ENCODE assay signal across 9 cellular contexts in genomic region chr4:153518637-153519384, GRCh38. TPM values are rescaled to one million over a fixed set of nuclear protein-coding genes. Genes with fewer than 3 reads are reported as not detected.
DNase-seq lines count a peak whose midpoint lies in the region; ATAC-seq and TF ChIP-seq lines count a peak whose summit lies in the region.
"Had no signal": no experiment of that assay in that cellular context is flagged by ENCODE, and none has a peak within 500 bp of the region (broad histone marks: within the 10 kb centered on the region; RNA-seq: fewer than 3 reads in every experiment).

No MANE protein-coding gene starts in this region.

- no peaks in the 10 kb centered on the region for H3K9me3 Mint-ChIP-seq in activated CD4-positive, alpha-beta T cell treated with anti-CD3 and anti-CD28 coated beads, Interleukin-2, amount 10 ng/mL, durations not matched to agents 24 days and 14 days
- no peaks in the 10 kb centered on the region for H3K9me3 Mint-ChIP-seq in activated naive CD8-positive, alpha-beta T cell treated with anti-CD3 and anti-CD28 coated beads for 36 hours

- peak overlapping the region; percentile 79 for H3K27ac Mint-ChIP-seq in activated CD4-positive, alpha-beta T cell treated with anti-CD3 and anti-CD28 coated beads, Interleukin-2, amount 10 ng/mL, durations not matched to agents 24 days and 14 days
- peak overlapping the region; percentile 85 for H3K27ac Mint-ChIP-seq in activated naive CD8-positive, alpha-beta T cell treated with anti-CD3 and anti-CD28 coated beads for 36 hours

- H3K27me3 Mint-ChIP-seq in activated CD4-positive, alpha-beta T cell treated with anti-CD3 and anti-CD28 coated beads, Interleukin-2, amount 10 ng/mL, durations not matched to agents 24 days and 14 days: no peaks in the 10 kb centered on the region
- no peaks in the 10 kb centered on the region for H3K27me3 Mint-ChIP-seq in activated naive CD8-positive, alpha-beta T cell treated with anti-CD3 and anti-CD28 coated beads for 36 hours

- WGBS in testis, 2 donors: 57 to 72% methylated on average over 9 of the region's 9 CpGs

- peaks cover 66% of the 10 kb centered on the region for H3K4me1 Mint-ChIP-seq in activated CD4-positive, alpha-beta T cell treated with anti-CD3 and anti-CD28 coated beads, Interleukin-2, amount 10 ng/mL, durations not matched to agents 24 days and 14 days
- peaks cover 76% of the 10 kb centered on the region for H3K4me1 Mint-ChIP-seq in activated naive CD8-positive, alpha-beta T cell treated with anti-CD3 and anti-CD28 coated beads for 36 hours

- ATAC-seq in left lobe of liver: peak; percentile 78
- no peak for ATAC-seq in HG02623 (IDR thresholded peaks at IDR 0.05; ENCODE audit: unreplicated experiment)
- ATAC-seq in HG02970 (IDR thresholded peaks at IDR 0.05; ENCODE audit: low FRiP score, unreplicated experiment): no peak
- ATAC-seq: HCT116 had no signal

- peak overlapping the region; percentile 28 to 74 for H3K27ac ChIP-seq in testis

- H3K4me3 ChIP-seq in testis: no peak overlapping the region

- intact Hi-C loops in activated CD4-positive, alpha-beta T cell treated with anti-CD3 and anti-CD28 coated beads, Interleukin-2, amount 10 ng/mL, durations not matched to agents 24 days and 14 days (cut with micrococcal nuclease): no loop called here
- intact Hi-C loops in testis (cut with DNase I; ENCODE audit: low total_unique reads): no loop called here

- peak overlapping the region; percentile 72 for H3K4me3 Mint-ChIP-seq in activated CD4-positive, alpha-beta T cell treated with anti-CD3 and anti-CD28 coated beads, Interleukin-2, amount 10 ng/mL, durations not matched to agents 24 days and 14 days
- peak overlapping the region; percentile 30 for H3K4me3 Mint-ChIP-seq in activated naive CD8-positive, alpha-beta T cell treated with anti-CD3 and anti-CD28 coated beads for 36 hours

- H3K4me1 ChIP-seq in testis: no peaks in the 10 kb centered on the region

- peaks cover 23% of the 10 kb centered on the region for H3K36me3 Mint-ChIP-seq in activated CD4-positive, alpha-beta T cell treated with anti-CD3 and anti-CD28 coated beads, Interleukin-2, amount 10 ng/mL, durations not matched to agents 24 days and 14 days (ENCODE audit: low read depth)
- peaks cover 59% of the 10 kb centered on the region for H3K36me3 Mint-ChIP-seq in activated naive CD8-positive, alpha-beta T cell treated with anti-CD3 and anti-CD28 coated beads for 36 hours

- peak; percentile 74 for DNase-seq in activated CD4-positive, alpha-beta T cell treated with anti-CD3 and anti-CD28 coated beads, Interleukin-2, amount 10 ng/mL, durations not matched to agents 24 days and 14 days
- DNase-seq in activated CD4-positive, alpha-beta T cell treated with anti-CD3 and anti-CD28 coated beads, Interleukin-2, amount 50 U/mL, for 4 hours: no peak
- no peak for DNase-seq in activated naive CD8-positive, alpha-beta T cell treated with anti-CD3 and anti-CD28 coated beads for 36 hours
- DNase-seq in left lobe of liver (ENCODE audit: low spot score) (peak; percentile 68), testis (no peak), SKM-1 treated with dmso at 0.1 percent for 144 hours (lab: John Stamatoyannopoulos, UW; ENCODE audit: unreplicated experiment) (no peak)

- no peak for TF ChIP-seq POLR2A in testis (IDR thresholded peaks at IDR 0.05)

- no peaks in the 10 kb centered on the region for H3K36me3 ChIP-seq in testis (ENCODE audit: low read depth, missing control alignments)

- no peaks in the 10 kb centered on the region for H3K27me3 ChIP-seq in testis

- TF ChIP-seq CTCF in testis (IDR thresholded peaks at IDR 0.05): no peak

- no peaks in the 10 kb centered on the region for H3K9me3 ChIP-seq in testis

RNA-seq across cellular contexts. Expression of gene TMEM131L, which starts 52.7 kb away (rescaled TPM):
- total RNA-seq in activated CD4-positive, alpha-beta T cell treated with anti-CD3 and anti-CD28 coated beads, Interleukin-2, amount 10 ng/mL, durations not matched to agents 24 days and 14 days: 40.3 and 40.6 TPM in 2 replicates
- 10 to 100 TPM; 45.4 to 48.1 TPM for total RNA-seq in activated naive CD8-positive, alpha-beta T cell treated with anti-CD3 and anti-CD28 coated beads for 36 hours
- total RNA-seq in left lobe of liver (14.0 TPM), testis (10 to 100 TPM; 12.6 to 15.0 TPM)
- 9.1 TPM for polyA plus RNA-seq in testis (ENCODE audit: insufficient read depth, low read depth, low replicate concordance)

Comparison
In these comparisons a context has a peak if more than half of its experiments do, and no peak if none do; other contexts are left out.
1. DNase-seq: peak in activated CD4-positive, alpha-beta T cell treated with anti-CD3 and anti-CD28 coated beads, Interleukin-2, amount 10 ng/mL, durations not matched to agents 24 days and 14 days (single experiment) and left lobe of liver (single experiment); none in activated CD4-positive, alpha-beta T cell treated with anti-CD3 and anti-CD28 coated beads, Interleukin-2, amount 50 U/mL, for 4 hours (0 of 2), activated naive CD8-positive, alpha-beta T cell treated with anti-CD3 and anti-CD28 coated beads for 36 hours (single experiment), testis (single experiment) and SKM-1 treated with dmso at 0.1 percent for 144 hours (single experiment).